Comparison of ENCODE assay signal across 9 cellular contexts in genomic region chr11:68037481-68038225, GRCh38. TPM values are rescaled to one million over a fixed set of nuclear protein-coding genes. Genes with fewer than 3 reads are reported as not detected.
DNase-seq lines count a peak whose midpoint lies in the region; ATAC-seq and TF ChIP-seq lines count a peak whose summit lies in the region.
"Had no signal": no experiment of that assay in that cellular context is flagged by ENCODE, and none has a peak within 500 bp of the region (broad histone marks: within the 10 kb centered on the region; RNA-seq: fewer than 3 reads in every experiment).

No MANE protein-coding gene starts in this region.

- intact Hi-C loops in testis (cut with DNase I; ENCODE audit: low total_unique reads), result no loop called here

- no peaks in the 10 kb centered on the region for H3K9me3 Mint-ChIP-seq in neural crest cell

- H4K20me1 ChIP-seq in BLaER1, result peaks cover 21% of the 10 kb centered on the region
- no peaks in the 10 kb centered on the region for H4K20me1 ChIP-seq in Karpas-422 (ENCODE audit: insufficient read depth, low read depth, low read length)

- WGBS in testis, 2 donors, result 75 to 79% methylated on average over 14 to 20 of the region's 20 CpGs

- H2AFZ ChIP-seq in Karpas-422 (ENCODE audit: low read length), result no peak overlapping the region

- peak overlapping the region; percentile 49 for H3K4me3 Mint-ChIP-seq in neural crest cell

- TF ChIP-seq CTCF in coronary artery (IDR thresholded peaks at IDR 0.05), result no peak
- TF ChIP-seq CTCF in neural crest cell (conservative IDR thresholded peaks at IDR 0.05), result no peak
- TF ChIP-seq CTCF in testis (IDR thresholded peaks at IDR 0.05), result no peak

- H3K9me3 ChIP-seq in BLaER1 (no peaks in the 10 kb centered on the region), Karpas-422 (ENCODE audit: low read length) (no peaks in the 10 kb centered on the region), testis (no peaks in the 10 kb centered on the region)

- H3K79me2 ChIP-seq in Karpas-422 (ENCODE audit: low read length), result peaks cover 11% of the 10 kb centered on the region

- H3K4me2 ChIP-seq in BLaER1 (peak overlapping the region; percentile 94), Karpas-422 (ENCODE audit: low read depth, low read length, poor library complexity, severe bottlenecking) (no peak overlapping the region)

- H3K27ac ChIP-seq in BLaER1 (peak overlapping the region; percentile 90), Karpas-422 (ENCODE audit: low read length) (peak overlapping the region; percentile 81; the same call in 1 of the 2 replicates), coronary artery (peak overlapping the region; percentile 91 to 92), testis (peak overlapping the region in 1 of 2 donors; percentile 67)

- DNase-seq in Karpas-422 (no peak), coronary artery (ENCODE audit: low spot score) (no peak), neural crest cell (ENCODE audit: low read depth, low spot score) (no peak), testis (no peak), NCI-H1105 (lab: John Stamatoyannopoulos, UW) (no peak)
- no peak for DNase-seq in stimulated activated CD4-positive, alpha-beta T cell treated with anti-CD3 and anti-CD28 coated beads, Interleukin-4, amount 100 ng/mL, for 24 hours
- DNase-seq: NCI-H2171 had no signal

- H3K27me3 ChIP-seq in BLaER1 (no peaks in the 10 kb centered on the region), Karpas-422 (ENCODE audit: low read length) (no peaks in the 10 kb centered on the region), testis (no peaks in the 10 kb centered on the region)

- H3K4me1 ChIP-seq in BLaER1 (peaks cover 69% of the 10 kb centered on the region), Karpas-422 (ENCODE audit: low read length) (peaks cover 40% of the 10 kb centered on the region), testis (peaks cover 24% of the 10 kb centered on the region)

- ATAC-seq in HG02763 (IDR thresholded peaks at IDR 0.05; ENCODE audit: unreplicated experiment), result no peak

- H3K9me2 ChIP-seq in Karpas-422 (replicated peaks; ENCODE audit: insufficient read depth, low read length), result no peaks in the 10 kb centered on the region

- H3K27ac Mint-ChIP-seq in neural crest cell (ENCODE audit: unreplicated experiment), result no peak overlapping the region

- H3K36me3 ChIP-seq in BLaER1 (peaks cover 44% of the 10 kb centered on the region), Karpas-422 (ENCODE audit: insufficient read depth, low read length) (peaks cover 9% of the 10 kb centered on the region), testis (ENCODE audit: low read depth, missing control alignments) (no peaks in the 10 kb centered on the region)

- H3K36me3 Mint-ChIP-seq in neural crest cell (ENCODE audit: low read depth), result no peaks in the 10 kb centered on the region

- H3K4me1 Mint-ChIP-seq in neural crest cell, result peaks cover 6% of the 10 kb centered on the region

- no peaks in the 10 kb centered on the region for H3K27me3 Mint-ChIP-seq in neural crest cell (ENCODE audit: low read depth)

- H3K9ac ChIP-seq in BLaER1, result peak overlapping the region; percentile 79; the same call in 1 of the 2 replicates
- peak overlapping the region; percentile 72; the same call in 1 of the 2 replicates for H3K9ac ChIP-seq in Karpas-422 (ENCODE audit: low read length)

- H3K4me3 ChIP-seq in BLaER1 (no peak overlapping the region), Karpas-422 (ENCODE audit: low read length) (no peak overlapping the region), coronary artery (peak overlapping the region; percentile 83), testis (no peak overlapping the region)

- no peak for TF ChIP-seq POLR2A in testis (IDR thresholded peaks at IDR 0.05)

RNA-seq across cellular contexts. Expression of gene TCIRG1, which starts 1.2 kb away (rescaled TPM):
- 47.7 and 82.3 TPM in 2 replicates for total RNA-seq in Karpas-422 (2014; rRNA removed; shearing (Covaris generic); ENCODE audit: low replicate concordance)
- 8.1 and 10.2 TPM in 2 replicates for total RNA-seq in neural crest cell
- total RNA-seq in testis, result 10 to 100 TPM; 52.8 to 53.6 TPM
- 22.2 TPM for polyA plus RNA-seq in testis (ENCODE audit: insufficient read depth, low read depth, low replicate concordance)

RNA-seq across cellular contexts. Expression of gene NDUFS8, which starts 7.2 kb away (rescaled TPM):
- 159 and 231 TPM in 2 replicates for total RNA-seq in Karpas-422 (2014; rRNA removed; shearing (Covaris generic); ENCODE audit: low replicate concordance)
- total RNA-seq in neural crest cell (150 and 155 TPM in 2 replicates), testis (100 to 1,000 TPM; 184 to 196 TPM)
- polyA plus RNA-seq in testis (ENCODE audit: insufficient read depth, low read depth, low replicate concordance), result 149 TPM

RNA-seq across cellular contexts. Expression of gene ALDH3B1, which starts 27.5 kb away (rescaled TPM):
- total RNA-seq in Karpas-422 (2014; rRNA removed; shearing (Covaris generic); ENCODE audit: low replicate concordance), result 0.40 TPM in 1 of 2 replicates, not detected in the other
- total RNA-seq in neural crest cell (0.23 and 0.35 TPM in 2 replicates), testis (1 to 10 TPM; 4.4 to 5.3 TPM)
- polyA plus RNA-seq in testis (ENCODE audit: insufficient read depth, low read depth, low replicate concordance), result 8.1 TPM

RNA-seq across cellular contexts. Expression of gene UNC93B1, which starts 33.8 kb away (rescaled TPM):
- 71.1 and 112 TPM in 2 replicates for total RNA-seq in Karpas-422 (2014; rRNA removed; shearing (Covaris generic); ENCODE audit: low replicate concordance)
- 3.9 and 4.3 TPM in 2 replicates for total RNA-seq in neural crest cell
- total RNA-seq in testis, result 10 to 100 TPM in 1 of 2 donors, 1 to 10 TPM in 1; 5.3 to 12.3 TPM
- 7.9 TPM for polyA plus RNA-seq in testis (ENCODE audit: insufficient read depth, low read depth, low replicate concordance)
